ENCODE assay signal across 19 cellular contexts in genomic region chr9:90070056-90070455, GRCh38.
DNase-seq lines count a peak whose midpoint lies in the region; ATAC-seq, FAIRE-seq and TF ChIP-seq lines count a peak whose summit lies in the region.
"Had no signal": no experiment of that assay in that cellular context is flagged by ENCODE, and none has a peak within 500 bp of the region (broad histone marks: within the 10 kb centered on the region; RNA-seq: fewer than 3 reads in every experiment).

No MANE protein-coding gene starts in this region.

- TF ChIP-seq CTCF in HFF-Myc (IDR thresholded peaks at IDR 0.05; ENCODE audit: low read depth, low read length, missing control alignments): no peak
- no peak for TF ChIP-seq CTCF in pancreas (IDR thresholded peaks at IDR 0.05)

- POLR2A ChIA-PET in naive thymus-derived CD8-positive, alpha-beta T cell (lab: Charles Lee): no interaction called here

- no peaks in the 10 kb centered on the region for H3K9me3 Mint-ChIP-seq in naive thymus-derived CD8-positive, alpha-beta T cell
- H3K9me3 Mint-ChIP-seq: CD4-positive, alpha-beta T cell; H9 had no signal

- H3K36me3 Mint-ChIP-seq in naive thymus-derived CD8-positive, alpha-beta T cell: no peaks in the 10 kb centered on the region

- H3K4me3 Mint-ChIP-seq in naive thymus-derived CD8-positive, alpha-beta T cell: no peak overlapping the region
- H3K4me3 Mint-ChIP-seq: CD4-positive, alpha-beta T cell; H9 had no signal

- H3K27me3 Mint-ChIP-seq in naive thymus-derived CD8-positive, alpha-beta T cell: peaks cover 8 to 26% (median 12%) of the 10 kb centered on the region in 5 donors

- FAIRE-seq in pancreas (lab: Jason Lieb, UNC): no peak
- FAIRE-seq: A204.1, D721Med, GM12892, GM18507, H1 had no signal

- H3K9me3 ChIP-seq in pancreas: no peaks in the 10 kb centered on the region
- H3K9me3 ChIP-seq: BE2C, Caco-2 had no signal

- intact Hi-C loops in pancreas (cut with DNase I): no loop called here

- H3K27ac ChIP-seq in pancreas: peak overlapping the region in 1 of 4 donors; percentile 52

- peak; percentile 66 for ATAC-seq in left lobe of liver
- peak; percentile 86 to 89 (median 87) for ATAC-seq in pancreas
- no peak for ATAC-seq in naive thymus-derived CD8-positive, alpha-beta T cell
- ATAC-seq in GM19035 (IDR thresholded peaks at IDR 0.05; ENCODE audit: unreplicated experiment): no peak

- H3K27me3 ChIP-seq in pancreas: no peaks in the 10 kb centered on the region

- 43 to 48% methylated on average over 5 of the region's 5 CpGs for WGBS in pancreas, 2 donors

- peaks cover 6 to 12% (median 7%) of the 10 kb centered on the region in 3 donors for H3K4me1 ChIP-seq in pancreas
- H3K4me1 ChIP-seq: BE2C, Caco-2 had no signal

- H3K4me3 ChIP-seq in HFF-Myc (replicated peaks; ENCODE audit: low read depth, low read length) (no peak overlapping the region), pancreas (no peak overlapping the region)

- H3K4me1 Mint-ChIP-seq in naive thymus-derived CD8-positive, alpha-beta T cell: no peaks in the 10 kb centered on the region
- H3K4me1 Mint-ChIP-seq: H9 had no signal

- DNase-seq in HFF-Myc (ENCODE audit: extremely low read depth, low read depth): peak; percentile 5
- DNase-seq in cerebellar cortex (ENCODE audit: low spot score): peak; percentile 71
- DNase-seq in left lobe of liver (ENCODE audit: low spot score): no peak
- DNase-seq in pancreas: peak in 4 of 6 donors; percentile 52 to 71 (median 61)
- no peak for DNase-seq in CD1c-positive myeloid dendritic cell (ENCODE audit: extremely low spot score)
- DNase-seq in pons (ENCODE audit: low spot score): no peak
- no peak for DNase-seq in naive thymus-derived CD8-positive, alpha-beta T cell
- DNase-seq: ACHN; BE2C; Caco-2; CD4-positive, alpha-beta T cell; GDM1; H9 had no signal

- H3K36me3 ChIP-seq in pancreas: no peaks in the 10 kb centered on the region
- H3K36me3 ChIP-seq: BE2C had no signal

- no peak overlapping the region for H3K27ac Mint-ChIP-seq in naive thymus-derived CD8-positive, alpha-beta T cell
- H3K27ac Mint-ChIP-seq: CD4-positive, alpha-beta T cell; H9 had no signal

Comparison
In these comparisons a context has a peak if more than half of its experiments do, and no peak if none do; other contexts are left out.
1. DNase-seq: peak in HFF-Myc (single experiment), cerebellar cortex (single experiment) and pancreas (4 of 6); none in left lobe of liver (single experiment), CD1c-positive myeloid dendritic cell (single experiment), pons (single experiment) and naive thymus-derived CD8-positive, alpha-beta T cell (0 of 10).
2. ATAC-seq: peak in left lobe of liver (single experiment) and pancreas (4 of 4); none in naive thymus-derived CD8-positive, alpha-beta T cell (0 of 2) and GM19035 (single experiment).